ENCODE assay signal across 21 cellular contexts in the genomic region with DNA sequence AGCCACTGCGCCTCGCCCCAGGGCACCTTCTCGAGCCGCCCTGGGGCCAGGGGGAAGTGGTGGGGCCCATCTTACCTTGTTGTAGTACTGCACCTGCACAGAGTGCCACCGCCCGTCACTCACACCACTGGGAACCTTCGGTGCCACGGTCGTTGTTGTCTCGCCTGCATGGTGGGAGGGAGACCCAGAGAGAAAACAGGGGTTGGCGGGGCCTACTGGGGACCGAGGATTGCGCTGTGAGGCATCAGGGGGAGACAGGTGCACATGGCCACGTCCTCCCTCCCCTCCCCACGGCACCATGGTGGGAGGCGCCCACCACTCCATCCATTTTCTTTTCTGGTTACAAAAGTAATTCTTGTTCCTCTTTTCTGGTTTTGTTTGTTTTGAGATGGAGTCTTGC.
DNase-seq lines count a peak whose midpoint lies in the region; ATAC-seq, FAIRE-seq and TF ChIP-seq lines count a peak whose summit lies in the region.
"Had no signal": no experiment of that assay in that cellular context is flagged by ENCODE, and none has a peak within 500 bp of the region (broad histone marks: within the 10 kb centered on the region; RNA-seq: fewer than 3 reads in every experiment).

No MANE protein-coding gene starts in this region.

- WGBS in GM12878 (ENCODE audit: insufficient coverage, insufficient replicate concordance, low lambda C conversion rate, missing lambda C conversion rate) = 75% methylated on average over 16 of the region's 16 CpGs
- WGBS in esophagus muscularis mucosa = 96% methylated on average over 12 of the region's 16 CpGs

- CTCF ChIA-PET in GM12878 (lab: Yijun Ruan, JAX) = interaction anchor here (1.7 kb wide), 1 partner anchor 66 kb away, joined by 5 read pairs; no protein-coding TSS in a partner anchor

- H3K27me3 ChIP-seq in GM12878 (replicated peaks in 1 of 2; ENCODE audit: control insufficient read depth in 2 of 2, insufficient read depth in 2 of 2, low read length in 1 of 2) = no peaks in the 10 kb centered on the region
- H3K27me3 ChIP-seq in esophagus muscularis mucosa = peaks cover 0 to 22% (median 0%) of the 10 kb centered on the region in 4 donors
- H3K27me3 ChIP-seq: breast epithelium, right atrium auricular region, upper lobe of right lung had no signal

- H3K4me2 ChIP-seq in GM12878 (ENCODE audit: control insufficient read depth, insufficient read depth) = peak overlapping the region; percentile 90

- intact Hi-C loops in GM12878 (cut with micrococcal nuclease; ENCODE audit: unreplicated experiment) = loop anchor here (5.0 kb wide), 1 partner anchor 44 kb away; no protein-coding TSS in a partner anchor
- intact Hi-C loops in esophagus muscularis mucosa (cut with DNase I) = no loop called here

- POLR2A ChIA-PET in GM12878 (lab: Charles Lee) = interaction anchor here (1.3 kb wide), 1 partner anchor 12 kb away, joined by 3 read pairs; no protein-coding TSS in a partner anchor

- H3K27me3 Mint-ChIP-seq in activated T-cell treated with anti-CD3 and anti-CD28 coated beads, Interleukin-2, amount 50 U/mL, for 72 hours (ENCODE audit: low read depth) = no peaks in the 10 kb centered on the region
- no peaks in the 10 kb centered on the region for H3K27me3 Mint-ChIP-seq in stimulated activated naive CD8-positive, alpha-beta T cell treated with anti-CD3 and anti-CD28 coated beads, Interleukin-15, amount 100 ng/mL, for 72 hours

- in situ Hi-C loops in GM12878 (cut with MboI) = no loop called here

- BruUV-seq in GM12878 (replicated peaks; lab: Mats Ljungman, UMichigan) = no TSS peak

- peaks cover 22% of the 10 kb centered on the region for H3K4me1 Mint-ChIP-seq in activated T-cell treated with anti-CD3 and anti-CD28 coated beads, Interleukin-2, amount 50 U/mL, for 72 hours (ENCODE audit: low read depth)
- H3K4me1 Mint-ChIP-seq in stimulated activated naive CD8-positive, alpha-beta T cell treated with anti-CD3 and anti-CD28 coated beads, Interleukin-15, amount 100 ng/mL, for 72 hours = peaks cover 18% of the 10 kb centered on the region

- H3K4me3 Mint-ChIP-seq in activated T-cell treated with anti-CD3 and anti-CD28 coated beads, Interleukin-2, amount 50 U/mL, for 72 hours = peak overlapping the region in 1 of 2 donors; percentile 77
- H3K4me3 Mint-ChIP-seq in stimulated activated naive CD8-positive, alpha-beta T cell treated with anti-CD3 and anti-CD28 coated beads, Interleukin-15, amount 100 ng/mL, for 72 hours = peak overlapping the region; percentile 29 to 87

- H3K79me2 ChIP-seq in GM12878 (ENCODE audit: control insufficient read depth, insufficient read depth, low read length) = no peaks in the 10 kb centered on the region

- TF ChIP-seq RAD21 in GM12878 (IDR thresholded peaks at IDR 0.05; ENCODE audit: insufficient read depth, low read depth, low read length) = no peak

- H3K27ac Mint-ChIP-seq in activated T-cell treated with anti-CD3 and anti-CD28 coated beads, Interleukin-2, amount 50 U/mL, for 72 hours = peak overlapping the region; percentile 32
- H3K27ac Mint-ChIP-seq in stimulated activated naive CD8-positive, alpha-beta T cell treated with anti-CD3 and anti-CD28 coated beads, Interleukin-15, amount 100 ng/mL, for 72 hours = peak overlapping the region; percentile 40 to 93

- no peaks in the 10 kb centered on the region for H3K36me3 ChIP-seq in GM12878 (ENCODE audit: control insufficient read depth in 2 of 2, insufficient read depth in 2 of 2, low read length in 1 of 2)
- H3K36me3 ChIP-seq in esophagus muscularis mucosa = peaks cover 0 to 2% (median 0%) of the 10 kb centered on the region in 4 donors
- H3K36me3 ChIP-seq: breast epithelium, left ventricle myocardium inferior, right atrium auricular region, upper lobe of right lung had no signal

- SMC1A ChIA-PET in GM12878 (lab: Charles Lee; ENCODE audit: uncharacterized antibody, unreplicated experiment) = no interaction called here

- H3K4me3 ChIP-seq in NB4 (ENCODE audit: low read depth, low read length) = no peak overlapping the region
- H3K4me3 ChIP-seq in GM12878 = peak overlapping the region; percentile 68; the same call in 1 of the 2 replicates
- H3K4me3 ChIP-seq in esophagus muscularis mucosa = no peak overlapping the region
- H3K4me3 ChIP-seq: mucosa of descending colon had no signal

- H3K9me3 ChIP-seq in GM12878 (replicated peaks; ENCODE audit: control insufficient read depth, insufficient read depth, low read length) = no peaks in the 10 kb centered on the region; the same call in 2 of the 3 replicates
- no peaks in the 10 kb centered on the region for H3K9me3 ChIP-seq in esophagus muscularis mucosa
- H3K9me3 ChIP-seq: breast epithelium, left ventricle myocardium inferior, mucosa of descending colon, right atrium auricular region, upper lobe of right lung had no signal

- no peaks in the 10 kb centered on the region for H3K36me3 Mint-ChIP-seq in activated T-cell treated with anti-CD3 and anti-CD28 coated beads, Interleukin-2, amount 50 U/mL, for 72 hours (ENCODE audit: insufficient read depth in 2 of 2)

- FAIRE-seq in GM12878 (lab: Jason Lieb, UNC) = peak; percentile 59

- no peak for ATAC-seq in activated T-cell treated with anti-CD3 and anti-CD28 coated beads, Interleukin-2, amount 50 U/mL, for 72 hours (replicated peaks in 1 of 2)
- ATAC-seq in GM12878 = peak; percentile 59
- ATAC-seq in stimulated activated naive CD8-positive, alpha-beta T cell treated with anti-CD3 and anti-CD28 coated beads, Interleukin-15, amount 100 ng/mL, for 72 hours = no peak
- ATAC-seq: mucosa of descending colon had no signal

- no peak for DNase-seq in activated T-cell treated with anti-CD3 and anti-CD28 coated beads, Interleukin-2, amount 50 U/mL, for 72 hours
- no peak for DNase-seq in activated T-cell treated with anti-CD3 and anti-CD28 coated beads, Interleukin-2, amount 50 U/mL, for 1 hour
- DNase-seq in NB4 (ENCODE audit: low read depth) (peak; percentile 20), GM12878 (ENCODE audit: low read depth, low spot score) (no peak), esophagus muscularis mucosa (ENCODE audit: extremely low spot score) (no peak), NCI-H748 (lab: John Stamatoyannopoulos, UW; ENCODE audit: unreplicated experiment) (no peak), DMS53 (lab: John Stamatoyannopoulos, UW) (no peak)
- no peak for DNase-seq in stimulated activated naive CD8-positive, alpha-beta T cell treated with anti-CD3 and anti-CD28 coated beads, Interleukin-15, amount 100 ng/mL, for 72 hours
- DNase-seq: ACHN; activated CD4-positive, alpha-beta T cell treated with anti-CD3 and anti-CD28 coated beads for 48 hours; dorsolateral prefrontal cortex; EL; erythroblast; Kasumi-1; left ventricle myocardium inferior; NCI-H1417; NCI-H524 treated with DMSO at 0.1 percent for 48 hours; upper lobe of right lung had no signal

- no peak for TF ChIP-seq POLR2A in NB4 (IDR thresholded peaks at IDR 0.05; ENCODE audit: extremely low read depth, insufficient read length)
- peak; percentile 50 for TF ChIP-seq POLR2A in GM12878 (IDR thresholded peaks at IDR 0.05; ENCODE audit: low read depth, low read length)
- no peak for TF ChIP-seq POLR2A in esophagus muscularis mucosa (IDR thresholded peaks at IDR 0.05; ENCODE audit: low read depth)

- H4K20me1 ChIP-seq in GM12878 (ENCODE audit: control insufficient read depth, insufficient read depth) = no peaks in the 10 kb centered on the region

- peak overlapping the region; percentile 80 for H2AFZ ChIP-seq in GM12878 (ENCODE audit: control insufficient read depth, low read depth, low read length)

- H3K9me3 Mint-ChIP-seq in activated T-cell treated with anti-CD3 and anti-CD28 coated beads, Interleukin-2, amount 50 U/mL, for 72 hours = no peaks in the 10 kb centered on the region
- no peaks in the 10 kb centered on the region for H3K9me3 Mint-ChIP-seq in stimulated activated naive CD8-positive, alpha-beta T cell treated with anti-CD3 and anti-CD28 coated beads, Interleukin-15, amount 100 ng/mL, for 72 hours

- H3K9ac ChIP-seq in GM12878 (ENCODE audit: control insufficient read depth, insufficient read depth, low read length) = no peak overlapping the region

- H3K27ac ChIP-seq in GM12878 (ENCODE audit: control insufficient read depth, insufficient read depth) (no peak overlapping the region), esophagus muscularis mucosa (replicated peaks in 1 of 4) (no peak overlapping the region)
- H3K27ac ChIP-seq: dorsolateral prefrontal cortex, left ventricle myocardium inferior, right atrium auricular region had no signal

- H3K4me1 ChIP-seq in GM12878 (ENCODE audit: control insufficient read depth, insufficient read depth, low read length) (peaks cover 16% of the 10 kb centered on the region), esophagus muscularis mucosa (no peaks in the 10 kb centered on the region)
- H3K4me1 ChIP-seq: breast epithelium, left ventricle myocardium inferior, right atrium auricular region had no signal

- RAD21 ChIA-PET in GM12878 (lab: Charles Lee; ENCODE audit: unreplicated experiment) = no interaction called here

- TF ChIP-seq CTCF in NB4 (IDR thresholded peaks at IDR 0.05; ENCODE audit: low read depth, low read length) (no peak), GM12878 (IDR thresholded peaks at IDR 0.05 in 2 of 3, conservative IDR thresholded peaks at IDR 0.05 in 1 of 3; ENCODE audit: control insufficient read depth in 2 of 3, extremely low read depth in 1 of 3, insufficient read depth in 1 of 3, low read depth in 3 of 3, low read length in 3 of 3) (no peak), esophagus muscularis mucosa (IDR thresholded peaks at IDR 0.05) (no peak)

- TF ChIP-seq EP300 in GM12878 (IDR thresholded peaks at IDR 0.05; ENCODE audit: borderline replicate concordance in 1 of 2, control insufficient read depth in 1 of 2, low read depth in 2 of 2, low read length in 2 of 2) = no peak
- no peak for TF ChIP-seq EP300 in esophagus muscularis mucosa (IDR thresholded peaks at IDR 0.05)

TF ChIP-seq in GM12878, 131 proteins besides CTCF, POLR2A, EP300 and RAD21 (continues in another document):
- TF ChIP-seq, protein P1, sequence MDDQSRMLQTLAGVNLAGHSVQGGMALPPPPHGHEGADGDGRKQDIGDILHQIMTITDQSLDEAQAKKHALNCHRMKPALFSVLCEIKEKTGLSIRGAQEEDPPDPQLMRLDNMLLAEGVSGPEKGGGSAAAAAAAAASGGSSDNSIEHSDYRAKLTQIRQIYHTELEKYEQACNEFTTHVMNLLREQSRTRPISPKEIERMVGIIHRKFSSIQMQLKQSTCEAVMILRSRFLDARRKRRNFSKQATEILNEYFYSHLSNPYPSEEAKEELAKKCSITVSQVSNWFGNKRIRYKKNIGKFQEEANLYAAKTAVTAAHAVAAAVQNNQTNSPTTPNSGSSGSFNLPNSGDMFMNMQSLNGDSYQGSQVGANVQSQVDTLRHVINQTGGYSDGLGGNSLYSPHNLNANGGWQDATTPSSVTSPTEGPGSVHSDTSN (IDR thresholded peaks at IDR 0.05; ENCODE audit: insufficient replicate concordance, low read depth, low read length) = peak; percentile 54
- TF ChIP-seq, protein P2, sequence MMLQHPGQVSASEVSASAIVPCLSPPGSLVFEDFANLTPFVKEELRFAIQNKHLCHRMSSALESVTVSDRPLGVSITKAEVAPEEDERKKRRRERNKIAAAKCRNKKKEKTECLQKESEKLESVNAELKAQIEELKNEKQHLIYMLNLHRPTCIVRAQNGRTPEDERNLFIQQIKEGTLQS (IDR thresholded peaks at IDR 0.05; ENCODE audit: borderline replicate concordance, extremely low read depth, low read depth, low read length) = no peak
